8 cellular contexts compared by ENCODE assay signal in genomic region chr12:10153271-10154144, GRCh38. TPM values are rescaled to one million over a fixed set of nuclear protein-coding genes. Genes with fewer than 3 reads are reported as not detected.
DNase-seq lines count a peak whose midpoint lies in the region; ATAC-seq, FAIRE-seq and TF ChIP-seq lines count a peak whose summit lies in the region.

No MANE protein-coding gene starts in this region.

- peaks cover 7% of the 10 kb centered on the region for H3K4me1 Mint-ChIP-seq in WTC11

- DNase-seq in NCI-H1417 (lab: John Stamatoyannopoulos, UW) = peak; percentile 56 to 86 (median 85)
- peak; percentile 73 for DNase-seq in WTC11 (ENCODE audit: low spot score)
- peak; percentile 74 to 75 for DNase-seq in cardiac fibroblast (ENCODE audit: low read depth in 2 of 2)
- peak; percentile 75 for DNase-seq in iris pigment epithelial cell (ENCODE audit: low read depth)
- DNase-seq in small intestine = peak; percentile 66

- no peak for FAIRE-seq in small intestine (lab: Jason Lieb, UNC)

- H3K36me3 Mint-ChIP-seq in WTC11 = no peaks in the 10 kb centered on the region

- 4 to 7% (median 6%) methylated on average over 46 of the region's 46 CpGs for WGBS in small intestine, 3 donors

- no peaks in the 10 kb centered on the region for H3K9me3 Mint-ChIP-seq in WTC11

- POLR2A ChIA-PET in WTC11 (lab: Charles Lee) = interaction anchor here (0.6 to 2.5 kb wide), 5 partner anchors 42 to 104 kb away, joined by 3 to 12 read pairs (median 3); partner anchors contain the start of gene GABARAPL1

- peak overlapping the region; percentile 81 for H3K4me3 Mint-ChIP-seq in WTC11

- H3K4me1 ChIP-seq in small intestine (ENCODE audit: control insufficient read depth in 2 of 2, insufficient read depth in 1 of 2, low read depth in 1 of 2, low read length in 1 of 2) = no peaks in the 10 kb centered on the region

- H3K27ac ChIP-seq in C4-2B (no peak overlapping the region; the same call in 1 of the 2 replicates), small intestine (ENCODE audit: low read depth in 1 of 2, low read length in 1 of 2) (peak overlapping the region in 1 of 2 donors; percentile 81)

- H3K36me3 ChIP-seq in small intestine (ENCODE audit: control insufficient read depth in 2 of 2, insufficient read depth in 2 of 2, low read length in 2 of 2) = no peaks in the 10 kb centered on the region

- no peaks in the 10 kb centered on the region for H3K27me3 ChIP-seq in small intestine (ENCODE audit: control insufficient read depth in 2 of 2, insufficient read depth in 2 of 2, low read length in 2 of 2)

- H3K27ac Mint-ChIP-seq in WTC11 = peak overlapping the region; percentile 90

- no peaks in the 10 kb centered on the region for H3K9me3 ChIP-seq in small intestine (ENCODE audit: control insufficient read depth, low read depth)

- H3K27me3 Mint-ChIP-seq in WTC11 (ENCODE audit: low read depth) = no peaks in the 10 kb centered on the region; the same call in 1 of the 2 replicates

- TF ChIP-seq CTCF in C4-2B (conservative IDR thresholded peaks at IDR 0.05) (peak; percentile 93), WTC11 (IDR thresholded peaks at IDR 0.05) (peak; percentile 84), cardiac fibroblast (IDR thresholded peaks at IDR 0.05; ENCODE audit: low read depth, low read length) (peak; percentile 78)

- CTCF ChIA-PET in WTC11 (lab: Charles Lee) = interaction anchor here (0.6 to 1.6 kb wide), 39 partner anchors 10 to 423 kb away, joined by 3 to 25 read pairs (median 4); partner anchors contain the start of genes CLEC12B, CLEC1A, CLEC1B and OLR1

- H3K4me3 ChIP-seq in cardiac fibroblast (replicated peaks in 1 of 2; ENCODE audit: low read depth in 2 of 2, low read length in 2 of 2) (peak overlapping the region; percentile 53 to 58), small intestine (ENCODE audit: low read depth in 1 of 2, low read length in 2 of 2) (peak overlapping the region; percentile 34 to 50)

- ATAC-seq in GM21717 (IDR thresholded peaks at IDR 0.05; ENCODE audit: unreplicated experiment) (peak; percentile 55), WTC11 (peak; percentile 91), HG03095 (IDR thresholded peaks at IDR 0.05; ENCODE audit: unreplicated experiment) (no peak)

TF ChIP-seq in WTC11, 78 proteins besides CTCF, POLR2A, EP300 and RAD21 (continues in another document):
- TF ChIP-seq MYBL2 (CRISPR knock-in tag; IDR thresholded peaks at IDR 0.05) (no peak), ATF3 (CRISPR knock-in tag; conservative IDR thresholded peaks at IDR 0.05) (no peak), ZNF512 (CRISPR knock-in tag; IDR thresholded peaks at IDR 0.05; ENCODE audit: borderline replicate concordance) (no peak), ZMAT4 (CRISPR knock-in tag; IDR thresholded peaks at IDR 0.05) (no peak), IRF2 (CRISPR knock-in tag; IDR thresholded peaks at IDR 0.05; ENCODE audit: borderline replicate concordance, low read depth) (no peak), ZNF425 (CRISPR knock-in tag; conservative IDR thresholded peaks at IDR 0.05) (no peak), FOXP1 (CRISPR knock-in tag; IDR thresholded peaks at IDR 0.05; ENCODE audit: borderline replicate concordance) (peak; percentile 95), HMGXB4 (CRISPR knock-in tag; IDR thresholded peaks at IDR 0.05) (peak; percentile 96), AFF4 (CRISPR knock-in tag; IDR thresholded peaks at IDR 0.05; ENCODE audit: borderline replicate concordance) (no peak), NR3C1 (CRISPR knock-in tag; conservative IDR thresholded peaks at IDR 0.05; ENCODE audit: low read depth) (no peak), TEAD1 (CRISPR knock-in tag; IDR thresholded peaks at IDR 0.05) (0 out of 2 replicates have a peak, but pooled peaks have one; percentile 21), ZBTB21 (CRISPR knock-in tag; IDR thresholded peaks at IDR 0.05; ENCODE audit: borderline replicate concordance) (no peak)

RNA-seq across cellular contexts. Expression of gene OLR1, which starts 18.4 kb away (rescaled TPM):
- 0.09 to 0.21 TPM in 2 of 3 replicates, not detected in the other for total RNA-seq in WTC11 (2021)
- polyA plus RNA-seq in small intestine = under 1 TPM in 2 of 3 donors, not detected in 1; 0.18 to 0.27 TPM

RNA-seq across cellular contexts. Expression of gene CLEC7A, which starts 23.5 kb away (rescaled TPM):
- 0.09 to 0.92 TPM (median 0.48 TPM) in 3 replicates for total RNA-seq in WTC11 (2021)
- 1 to 10 TPM in 2 of 3 donors, under 1 TPM in 1; 0.45 to 5.9 (median 4.5) TPM for polyA plus RNA-seq in small intestine

RNA-seq across cellular contexts. Expression of gene TMEM52B, which starts 25.3 kb away (rescaled TPM):
- total RNA-seq in WTC11 (2021) = not detected in 3 replicates
- under 1 TPM in 1 of 3 donors, not detected in 2; 0.10 TPM for polyA plus RNA-seq in small intestine

RNA-seq across cellular contexts. Expression of gene CLEC1A, which starts 54.7 kb away (rescaled TPM):
- not detected in 3 replicates for total RNA-seq in WTC11 (2021)
- polyA plus RNA-seq in small intestine = 1 to 10 TPM in 1 of 3 donors, not detected in 2; 4.9 TPM

RNA-seq across cellular contexts. Expression of gene GABARAPL1, which starts 59.2 kb away (rescaled TPM):
- total RNA-seq in WTC11 (2021) = 85.2 to 90.3 TPM (median 87.8 TPM) in 3 replicates
- 10 to 100 TPM; 38.9 to 59.4 (median 56.6) TPM for polyA plus RNA-seq in small intestine
